27 cellular contexts compared by ENCODE assay signal in genomic region chrX:38672646-38673045, GRCh38.
"Had no signal": no experiment of that assay in that cellular context is flagged by ENCODE, and none has a peak within 500 bp of the region (broad histone marks: within the 10 kb centered on the region; RNA-seq: fewer than 3 reads in every experiment).

No MANE protein-coding gene starts in this region.

- DNase-seq: activated CD4-positive, alpha-beta memory T cell treated with anti-CD3 and anti-CD28 coated beads, Interleukin-2, amount 10 ng/mL, durations not matched to agents 7 days and 5 days; activated CD4-positive, alpha-beta T cell treated with anti-CD3 and anti-CD28 coated beads for 36 hours; activated CD4-positive, alpha-beta T cell treated with anti-CD3 and anti-CD28 coated beads, Interleukin-2, amount 10 ng/mL, durations not matched to agents 7 days and 5 days; activated CD4-positive, alpha-beta T cell treated with anti-CD3 and anti-CD28 coated beads, Interleukin-2, amount 50 U/mL, for 4 hours; activated CD4-positive, CD25-positive, alpha-beta regulatory T cell; activated CD4-positive, CD25-positive, alpha-beta regulatory T cell treated with anti-CD3 and anti-CD28 coated beads, Interleukin-2, amount 50 U/mL, for 72 hours; activated CD8-positive, alpha-beta memory T cell treated with anti-CD3 and anti-CD28 coated beads, Interleukin-2, amount 50 U/mL, for 48 hours; activated gamma-delta T cell; activated naive CD4-positive, alpha-beta T cell; activated naive CD4-positive, alpha-beta T cell treated with anti-CD3 and anti-CD28 coated beads, Interleukin-2, amount 10 ng/mL, durations not matched to agents 7 days and 5 days; activated naive CD8-positive, alpha-beta T cell treated with anti-CD3 and anti-CD28 coated beads, Interleukin-2, amount 10 ng/mL, durations not matched to agents 7 days and 5 days; activated T-cell treated with anti-CD3 and anti-CD28 coated beads for 4 hours; activated T-cell treated with anti-CD3 and anti-CD28 coated beads, Interleukin-2, amount 50 U/mL, for 24 hours; activated T-cell treated with anti-CD3 and anti-CD28 coated beads, Interleukin-2, amount 50 U/mL, for 72 hours; brain microvascular endothelial cell; cortex of kidney; dermis blood vessel endothelial cell; effector CD4-positive, alpha-beta T cell; effector memory CD8-positive, alpha-beta T cell; esophagus squamous epithelium; glutamatergic neuron; heart left ventricle; T-helper 2 cell had no signal

- H3K27me3 Mint-ChIP-seq: activated CD4-positive, alpha-beta T cell treated with anti-CD3 and anti-CD28 coated beads, Interleukin-2, amount 10 ng/mL, durations not matched to agents 7 days and 5 days; activated naive CD4-positive, alpha-beta T cell treated with anti-CD3 and anti-CD28 coated beads, Interleukin-2, amount 10 ng/mL, durations not matched to agents 7 days and 5 days had no signal

- FAIRE-seq: frontal cortex had no signal

- H3K36me3 Mint-ChIP-seq: activated naive CD4-positive, alpha-beta T cell treated with anti-CD3 and anti-CD28 coated beads, Interleukin-2, amount 10 ng/mL, durations not matched to agents 7 days and 5 days; activated naive CD4-positive, alpha-beta T cell treated with anti-CD3 and anti-CD28 coated beads, Interleukin-2, amount 50 U/mL, for 72 hours; activated naive CD8-positive, alpha-beta T cell treated with anti-CD3 and anti-CD28 coated beads, Interleukin-2, amount 10 ng/mL, durations not matched to agents 7 days and 5 days had no signal

- H3K9me3 Mint-ChIP-seq: activated CD4-positive, alpha-beta memory T cell treated with anti-CD3 and anti-CD28 coated beads, Interleukin-2, amount 10 ng/mL, durations not matched to agents 7 days and 5 days; activated CD4-positive, alpha-beta T cell treated with anti-CD3 and anti-CD28 coated beads, Interleukin-2, amount 10 ng/mL, durations not matched to agents 7 days and 5 days; activated naive CD4-positive, alpha-beta T cell treated with anti-CD3 and anti-CD28 coated beads, Interleukin-2, amount 10 ng/mL, durations not matched to agents 7 days and 5 days; activated naive CD4-positive, alpha-beta T cell treated with anti-CD3 and anti-CD28 coated beads, Interleukin-2, amount 50 U/mL, for 72 hours; activated naive CD8-positive, alpha-beta T cell treated with anti-CD3 and anti-CD28 coated beads, Interleukin-2, amount 10 ng/mL, durations not matched to agents 7 days and 5 days; activated T-cell treated with anti-CD3 and anti-CD28 coated beads, Interleukin-2, amount 50 U/mL, for 24 hours; activated T-cell treated with anti-CD3 and anti-CD28 coated beads, Interleukin-2, amount 50 U/mL, for 72 hours; central memory CD8-positive, alpha-beta T cell; effector memory CD8-positive, alpha-beta T cell had no signal

- H3K27me3 ChIP-seq: ascending aorta, brain microvascular endothelial cell, esophagus squamous epithelium had no signal

- H3K4me1 Mint-ChIP-seq: activated naive CD8-positive, alpha-beta T cell treated with anti-CD3 and anti-CD28 coated beads, Interleukin-2, amount 10 ng/mL, durations not matched to agents 7 days and 5 days; central memory CD8-positive, alpha-beta T cell had no signal

- H3K4me1 ChIP-seq: ascending aorta, esophagus squamous epithelium had no signal

- H3K4me3 ChIP-seq: ascending aorta, esophagus squamous epithelium, heart left ventricle had no signal

- H3K4me3 Mint-ChIP-seq: activated CD4-positive, alpha-beta memory T cell treated with anti-CD3 and anti-CD28 coated beads, Interleukin-2, amount 10 ng/mL, durations not matched to agents 7 days and 5 days; activated CD4-positive, alpha-beta T cell treated with anti-CD3 and anti-CD28 coated beads for 36 hours; activated CD4-positive, alpha-beta T cell treated with anti-CD3 and anti-CD28 coated beads, Interleukin-2, amount 10 ng/mL, durations not matched to agents 7 days and 5 days; activated naive CD4-positive, alpha-beta T cell treated with anti-CD3 and anti-CD28 coated beads, Interleukin-2, amount 10 ng/mL, durations not matched to agents 7 days and 5 days; activated naive CD8-positive, alpha-beta T cell treated with anti-CD3 and anti-CD28 coated beads, Interleukin-2, amount 10 ng/mL, durations not matched to agents 7 days and 5 days; activated T-cell treated with anti-CD3 and anti-CD28 coated beads, Interleukin-2, amount 50 U/mL, for 24 hours; activated T-cell treated with anti-CD3 and anti-CD28 coated beads, Interleukin-2, amount 50 U/mL, for 72 hours; central memory CD8-positive, alpha-beta T cell; effector memory CD8-positive, alpha-beta T cell had no signal

- H3K27ac Mint-ChIP-seq: activated CD4-positive, alpha-beta memory T cell treated with anti-CD3 and anti-CD28 coated beads, Interleukin-2, amount 10 ng/mL, durations not matched to agents 7 days and 5 days; activated CD4-positive, alpha-beta T cell treated with anti-CD3 and anti-CD28 coated beads for 36 hours; activated CD4-positive, alpha-beta T cell treated with anti-CD3 and anti-CD28 coated beads, Interleukin-2, amount 10 ng/mL, durations not matched to agents 7 days and 5 days; activated naive CD4-positive, alpha-beta T cell treated with anti-CD3 and anti-CD28 coated beads, Interleukin-2, amount 10 ng/mL, durations not matched to agents 7 days and 5 days; activated naive CD4-positive, alpha-beta T cell treated with anti-CD3 and anti-CD28 coated beads, Interleukin-2, amount 50 U/mL, for 72 hours; activated naive CD8-positive, alpha-beta T cell treated with anti-CD3 and anti-CD28 coated beads, Interleukin-2, amount 10 ng/mL, durations not matched to agents 7 days and 5 days; activated T-cell treated with anti-CD3 and anti-CD28 coated beads, Interleukin-2, amount 50 U/mL, for 24 hours; activated T-cell treated with anti-CD3 and anti-CD28 coated beads, Interleukin-2, amount 50 U/mL, for 72 hours; effector memory CD8-positive, alpha-beta T cell had no signal

- H3K27ac ChIP-seq: ascending aorta, brain microvascular endothelial cell, esophagus squamous epithelium, heart left ventricle had no signal

- ATAC-seq: activated CD4-positive, alpha-beta T cell treated with anti-CD3 and anti-CD28 coated beads for 36 hours; activated naive CD4-positive, alpha-beta T cell treated with anti-CD3 and anti-CD28 coated beads, Interleukin-2, amount 50 U/mL, for 72 hours; activated T-cell treated with anti-CD3 and anti-CD28 coated beads, Interleukin-2, amount 50 U/mL, for 72 hours; effector memory CD8-positive, alpha-beta T cell; heart left ventricle had no signal

- H3K9me3 ChIP-seq: ascending aorta, esophagus squamous epithelium, heart left ventricle had no signal

- H3K36me3 ChIP-seq: ascending aorta, brain microvascular endothelial cell, esophagus squamous epithelium had no signal
